2 cellular contexts compared by ENCODE assay signal in genomic region chr9:129442791-129443511, GRCh38.
TF ChIP-seq lines count a peak whose summit lies in the region.

No MANE protein-coding gene starts in this region.

TF ChIP-seq in K562, 482 proteins besides CTCF, POLR2A, EP300 and RAD21:
- TF ChIP-seq ZNF316 (IDR thresholded peaks at IDR 0.05) (no peak), RCOR1 (IDR thresholded peaks at IDR 0.05; ENCODE audit: borderline replicate concordance in 1 of 2, low read depth in 2 of 2, low read length in 2 of 2) (no peak), ZBTB11 (CRISPR knock-in tag; IDR thresholded peaks at IDR 0.05) (0 out of 6 replicates have a peak, but pooled peaks of 1 of the 3 experiments have one; percentile 20), ZNF583 (CRISPR knock-in tag; IDR thresholded peaks at IDR 0.05) (no peak), CREB1 (IDR thresholded peaks at IDR 0.05) (no peak), CREB1 (CRISPR knock-in tag; IDR thresholded peaks at IDR 0.05) (no peak), BHLHE40 (IDR thresholded peaks at IDR 0.05; ENCODE audit: low read length) (peak; percentile 77), POU5F1 (IDR thresholded peaks at IDR 0.05; ENCODE audit: borderline replicate concordance, low read depth, low read length, partially characterized antibody) (no peak), USF2 (CRISPR knock-in tag; IDR thresholded peaks at IDR 0.05) (peak; percentile 44; the same call in 1 of the 2 replicates), SMAD3 (CRISPR knock-in tag; conservative IDR thresholded peaks at IDR 0.05) (no peak), ZNF263 (CRISPR knock-in tag; IDR thresholded peaks at IDR 0.05; ENCODE audit: borderline replicate concordance) (peak; percentile 72), FOXO4 (CRISPR knock-in tag; IDR thresholded peaks at IDR 0.05) (no peak), USF1 (CRISPR knock-in tag; IDR thresholded peaks at IDR 0.05) (peak; percentile 61), RFX7 (CRISPR knock-in tag; IDR thresholded peaks at IDR 0.05) (no peak)

TF ChIP-seq in HepG2, 621 proteins besides CTCF, POLR2A, EP300 and RAD21 (continues in another document):
- no peak for TF ChIP-seq MBNL3 (CRISPR knock-in tag; conservative IDR thresholded peaks at IDR 0.05)
- TF ChIP-seq ZNF563 (CRISPR knock-in tag; IDR thresholded peaks at IDR 0.05) = peak; percentile 69; the same call in 1 of the 2 replicates
- 0 out of 2 replicates have a peak, but pooled peaks have one; percentile 32 for TF ChIP-seq TFDP2 (CRISPR knock-in tag; IDR thresholded peaks at IDR 0.05)
- TF ChIP-seq SIX4 (CRISPR knock-in tag; IDR thresholded peaks at IDR 0.05) = no peak
- no peak for TF ChIP-seq PRDM10 (CRISPR knock-in tag; IDR thresholded peaks at IDR 0.05; ENCODE audit: low read depth)
- no peak for TF ChIP-seq ZNF569 (CRISPR knock-in tag; IDR thresholded peaks at IDR 0.05; ENCODE audit: borderline replicate concordance)
- TF ChIP-seq PTBP1 (IDR thresholded peaks at IDR 0.05; ENCODE audit: low read depth, low read length, poor library complexity, severe bottlenecking) = no peak
- peak; percentile 69 for TF ChIP-seq ZNF746 (CRISPR knock-in tag; IDR thresholded peaks at IDR 0.05)
- no peak for TF ChIP-seq MAFG (CRISPR knock-in tag; IDR thresholded peaks at IDR 0.05)
- no peak for TF ChIP-seq GLI4 (CRISPR knock-in tag; IDR thresholded peaks at IDR 0.05; ENCODE audit: borderline replicate concordance)
- peak; percentile 75; the same call in 1 of the 2 replicates for TF ChIP-seq ZNF609 (CRISPR knock-in tag; IDR thresholded peaks at IDR 0.05; ENCODE audit: borderline replicate concordance)
- peak in 1 of 2 experiments; percentile 27; a peak in 1 of 4 replicates for TF ChIP-seq KLF16 (CRISPR knock-in tag; IDR thresholded peaks at IDR 0.05)
- TF ChIP-seq ZNF484 (CRISPR knock-in tag; IDR thresholded peaks at IDR 0.05; ENCODE audit: borderline replicate concordance, low read depth) = no peak
- no peak for TF ChIP-seq GABPA (IDR thresholded peaks at IDR 0.05; ENCODE audit: low read depth, low read length)
- TF ChIP-seq GABPA (CRISPR knock-in tag; IDR thresholded peaks at IDR 0.05; ENCODE audit: low read depth) = no peak
- TF ChIP-seq ZNF598 (CRISPR knock-in tag; IDR thresholded peaks at IDR 0.05; ENCODE audit: borderline replicate concordance) = peak; percentile 77; the same call in 1 of the 2 replicates
- peak; percentile 95 for TF ChIP-seq TFE3 (CRISPR knock-in tag; IDR thresholded peaks at IDR 0.05)
- 0 out of 2 replicates have a peak, but pooled peaks have one; percentile 31 for TF ChIP-seq GABPB1 (CRISPR knock-in tag; IDR thresholded peaks at IDR 0.05)
- TF ChIP-seq ZNF331 (CRISPR knock-in tag; IDR thresholded peaks at IDR 0.05) = peak; percentile 49
- TF ChIP-seq ZNF839 (CRISPR knock-in tag; IDR thresholded peaks at IDR 0.05; ENCODE audit: borderline replicate concordance) = peak; percentile 83; the same call in 1 of the 2 replicates
- peak; percentile 65; the same call in 1 of the 2 replicates for TF ChIP-seq ZNF768 (CRISPR knock-in tag; IDR thresholded peaks at IDR 0.05)
- TF ChIP-seq TIGD3 (CRISPR knock-in tag; IDR thresholded peaks at IDR 0.05; ENCODE audit: borderline replicate concordance) = no peak
- TF ChIP-seq ZNF704 (CRISPR knock-in tag; IDR thresholded peaks at IDR 0.05; ENCODE audit: borderline replicate concordance) = peak; percentile 40; the same call in 1 of the 2 replicates
- 0 out of 2 replicates have a peak, but pooled peaks have one; percentile 32 for TF ChIP-seq ATF6 (CRISPR knock-in tag; conservative IDR thresholded peaks at IDR 0.05)
- no peak for TF ChIP-seq NR1H2 (CRISPR knock-in tag; IDR thresholded peaks at IDR 0.05; ENCODE audit: borderline replicate concordance, low read depth)
- TF ChIP-seq SNAPC4 (CRISPR knock-in tag; IDR thresholded peaks at IDR 0.05) = no peak
- peak; percentile 65; the same call in 1 of the 2 replicates for TF ChIP-seq ZNF225 (CRISPR knock-in tag; IDR thresholded peaks at IDR 0.05)
